1 cellular context compared by ENCODE assay signal in the genomic region with DNA sequence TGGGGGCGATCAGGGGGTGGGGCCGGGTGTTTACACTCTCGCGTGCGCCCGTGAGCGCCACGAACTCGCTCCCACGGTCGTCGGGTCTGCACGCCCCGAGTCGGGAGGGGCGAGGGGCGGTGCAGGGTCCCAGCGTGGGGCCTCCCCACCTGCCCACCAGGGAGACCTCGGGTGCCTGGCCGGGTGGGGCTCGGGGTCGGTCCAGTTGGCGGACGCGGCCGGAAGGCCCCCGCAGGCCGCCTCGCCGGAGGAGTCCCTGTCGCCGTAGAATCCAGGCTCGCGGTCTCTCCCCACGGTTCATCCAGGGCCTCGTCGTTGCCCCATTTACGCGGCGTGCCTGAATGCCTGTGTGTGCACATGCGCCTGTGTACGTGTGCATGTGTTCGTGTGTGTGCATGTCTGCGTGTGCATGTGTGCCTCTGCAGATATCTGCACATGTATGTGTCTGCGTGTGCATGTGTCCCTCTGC.
TF ChIP-seq lines count a peak whose summit lies in the region.

No MANE protein-coding gene starts in this region.

TF ChIP-seq in HepG2, 621 proteins besides CTCF, POLR2A, EP300 and RAD21 (continued from another document and continues in another):
- TF ChIP-seq IRF1 (CRISPR knock-in tag; IDR thresholded peaks at IDR 0.05; ENCODE audit: low read depth) (no peak), ZNF468 (CRISPR knock-in tag; IDR thresholded peaks at IDR 0.05) (peak; percentile 80; the same call in 1 of the 2 replicates), JUND (CRISPR knock-in tag; IDR thresholded peaks at IDR 0.05) (peak; percentile 52; the same call in 1 of the 2 replicates), DMAP1 (CRISPR knock-in tag; IDR thresholded peaks at IDR 0.05) (peak; percentile 21; the same call in 1 of the 2 replicates), EED (CRISPR knock-in tag; IDR thresholded peaks at IDR 0.05) (peak; percentile 87; the same call in 1 of the 2 replicates), ZNF768 (CRISPR knock-in tag; IDR thresholded peaks at IDR 0.05) (peak; percentile 48; the same call in 1 of the 2 replicates), CBX5 (CRISPR knock-in tag; IDR thresholded peaks at IDR 0.05; ENCODE audit: borderline replicate concordance) (no peak), AKNA (CRISPR knock-in tag; IDR thresholded peaks at IDR 0.05; ENCODE audit: borderline replicate concordance) (no peak), TAF1 (CRISPR knock-in tag; IDR thresholded peaks at IDR 0.05) (peak; percentile 32; the same call in 1 of the 2 replicates), NCOR1 (IDR thresholded peaks at IDR 0.05; ENCODE audit: borderline replicate concordance, low read length) (no peak), KDM5B (CRISPR knock-in tag; IDR thresholded peaks at IDR 0.05; ENCODE audit: borderline replicate concordance) (peak; percentile 72; the same call in 1 of the 2 replicates), ZNF589 (CRISPR knock-in tag; conservative IDR thresholded peaks at IDR 0.05) (0 out of 2 replicates have a peak, but pooled peaks have one; percentile 45), REL (CRISPR knock-in tag; conservative IDR thresholded peaks at IDR 0.05) (no peak), KDM4B (CRISPR knock-in tag; IDR thresholded peaks at IDR 0.05) (no peak), CBFB (CRISPR knock-in tag; IDR thresholded peaks at IDR 0.05) (peak; percentile 48; the same call in 1 of the 2 replicates), NRL (CRISPR knock-in tag; IDR thresholded peaks at IDR 0.05; ENCODE audit: borderline replicate concordance) (peak; percentile 62; the same call in 1 of the 2 replicates), ZNF567 (CRISPR knock-in tag; IDR thresholded peaks at IDR 0.05; ENCODE audit: borderline replicate concordance) (0 out of 2 replicates have a peak, but pooled peaks have one; percentile 25), RBFOX2 (IDR thresholded peaks at IDR 0.05; ENCODE audit: low read depth, low read length) (peak; percentile 72), ZNF225 (CRISPR knock-in tag; IDR thresholded peaks at IDR 0.05) (0 out of 2 replicates have a peak, but pooled peaks have one; percentile 48), FOXK1 (CRISPR knock-in tag; IDR thresholded peaks at IDR 0.05; ENCODE audit: borderline replicate concordance, low read depth) (peak; percentile 66; the same call in 1 of the 2 replicates), ZNF788 (CRISPR knock-in tag; IDR thresholded peaks at IDR 0.05; ENCODE audit: borderline replicate concordance) (0 out of 2 replicates have a peak, but pooled peaks have one; percentile 40), ZNF891 (CRISPR knock-in tag; IDR thresholded peaks at IDR 0.05) (peak; percentile 85), SIN3A (IDR thresholded peaks at IDR 0.05; ENCODE audit: borderline replicate concordance, low read depth, low read length) (peak; percentile 32; the same call in 1 of the 2 replicates), ZNF354B (CRISPR knock-in tag; IDR thresholded peaks at IDR 0.05) (no peak), MYPOP (CRISPR knock-in tag; IDR thresholded peaks at IDR 0.05) (0 out of 2 replicates have a peak, but pooled peaks have one; percentile 18), FOXA1 (IDR thresholded peaks at IDR 0.05) (no peak), FOXA1 (CRISPR knock-in tag; IDR thresholded peaks at IDR 0.05) (peak; percentile 73; the same call in 1 of the 2 replicates), ZNF546 (CRISPR knock-in tag; conservative IDR thresholded peaks at IDR 0.05) (no peak), ZFX (CRISPR knock-in tag; IDR thresholded peaks at IDR 0.05; ENCODE audit: low read depth) (peak; percentile 81), ZNF703 (CRISPR knock-in tag; IDR thresholded peaks at IDR 0.05; ENCODE audit: borderline replicate concordance) (no peak), TRAFD1 (CRISPR knock-in tag; IDR thresholded peaks at IDR 0.05; ENCODE audit: borderline replicate concordance) (no peak), GABPB1 (CRISPR knock-in tag; IDR thresholded peaks at IDR 0.05) (peak; percentile 69; the same call in 1 of the 2 replicates)
- TF ChIP-seq, protein P1, sequence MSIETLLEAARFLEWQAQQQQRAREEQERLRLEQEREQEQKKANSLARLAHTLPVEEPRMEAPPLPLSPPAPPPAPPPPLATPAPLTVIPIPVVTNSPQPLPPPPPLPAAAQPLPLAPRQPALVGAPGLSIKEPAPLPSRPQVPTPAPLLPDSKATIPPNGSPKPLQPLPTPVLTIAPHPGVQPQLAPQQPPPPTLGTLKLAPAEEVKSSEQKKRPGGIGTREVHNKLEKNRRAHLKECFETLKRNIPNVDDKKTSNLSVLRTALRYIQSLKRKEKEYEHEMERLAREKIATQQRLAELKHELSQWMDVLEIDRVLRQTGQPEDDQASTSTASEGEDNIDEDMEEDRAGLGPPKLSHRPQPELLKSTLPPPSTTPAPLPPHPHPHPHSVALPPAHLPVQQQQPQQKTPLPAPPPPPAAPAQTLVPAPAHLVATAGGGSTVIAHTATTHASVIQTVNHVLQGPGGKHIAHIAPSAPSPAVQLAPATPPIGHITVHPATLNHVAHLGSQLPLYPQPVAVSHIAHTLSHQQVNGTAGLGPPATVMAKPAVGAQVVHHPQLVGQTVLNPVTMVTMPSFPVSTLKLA (IDR thresholded peaks at IDR 0.05) = peak; percentile 90
- TF ChIP-seq, protein P2, sequence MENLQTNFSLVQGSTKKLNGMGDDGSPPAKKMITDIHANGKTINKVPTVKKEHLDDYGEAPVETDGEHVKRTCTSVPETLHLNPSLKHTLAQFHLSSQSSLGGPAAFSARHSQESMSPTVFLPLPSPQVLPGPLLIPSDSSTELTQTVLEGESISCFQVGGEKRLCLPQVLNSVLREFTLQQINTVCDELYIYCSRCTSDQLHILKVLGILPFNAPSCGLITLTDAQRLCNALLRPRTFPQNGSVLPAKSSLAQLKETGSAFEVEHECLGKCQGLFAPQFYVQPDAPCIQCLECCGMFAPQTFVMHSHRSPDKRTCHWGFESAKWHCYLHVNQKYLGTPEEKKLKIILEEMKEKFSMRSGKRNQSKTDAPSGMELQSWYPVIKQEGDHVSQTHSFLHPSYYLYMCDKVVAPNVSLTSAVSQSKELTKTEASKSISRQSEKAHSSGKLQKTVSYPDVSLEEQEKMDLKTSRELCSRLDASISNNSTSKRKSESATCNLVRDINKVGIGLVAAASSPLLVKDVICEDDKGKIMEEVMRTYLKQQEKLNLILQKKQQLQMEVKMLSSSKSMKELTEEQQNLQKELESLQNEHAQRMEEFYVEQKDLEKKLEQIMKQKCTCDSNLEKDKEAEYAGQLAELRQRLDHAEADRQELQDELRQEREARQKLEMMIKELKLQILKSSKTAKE (CRISPR knock-in tag; IDR thresholded peaks at IDR 0.05; ENCODE audit: borderline replicate concordance) = no peak
- TF ChIP-seq, protein P3, sequence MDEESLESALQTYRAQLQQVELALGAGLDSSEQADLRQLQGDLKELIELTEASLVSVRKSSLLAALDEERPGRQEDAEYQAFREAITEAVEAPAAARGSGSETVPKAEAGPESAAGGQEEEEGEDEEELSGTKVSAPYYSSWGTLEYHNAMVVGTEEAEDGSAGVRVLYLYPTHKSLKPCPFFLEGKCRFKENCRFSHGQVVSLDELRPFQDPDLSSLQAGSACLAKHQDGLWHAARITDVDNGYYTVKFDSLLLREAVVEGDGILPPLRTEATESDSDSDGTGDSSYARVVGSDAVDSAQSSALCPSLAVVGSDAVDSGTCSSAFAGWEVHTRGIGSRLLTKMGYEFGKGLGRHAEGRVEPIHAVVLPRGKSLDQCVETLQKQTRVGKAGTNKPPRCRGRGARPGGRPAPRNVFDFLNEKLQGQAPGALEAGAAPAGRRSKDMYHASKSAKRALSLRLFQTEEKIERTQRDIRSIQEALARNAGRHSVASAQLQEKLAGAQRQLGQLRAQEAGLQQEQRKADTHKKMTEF (CRISPR knock-in tag; IDR thresholded peaks at IDR 0.05) = 0 out of 2 replicates have a peak, but pooled peaks have one; percentile 37
- TF ChIP-seq, protein P4, sequence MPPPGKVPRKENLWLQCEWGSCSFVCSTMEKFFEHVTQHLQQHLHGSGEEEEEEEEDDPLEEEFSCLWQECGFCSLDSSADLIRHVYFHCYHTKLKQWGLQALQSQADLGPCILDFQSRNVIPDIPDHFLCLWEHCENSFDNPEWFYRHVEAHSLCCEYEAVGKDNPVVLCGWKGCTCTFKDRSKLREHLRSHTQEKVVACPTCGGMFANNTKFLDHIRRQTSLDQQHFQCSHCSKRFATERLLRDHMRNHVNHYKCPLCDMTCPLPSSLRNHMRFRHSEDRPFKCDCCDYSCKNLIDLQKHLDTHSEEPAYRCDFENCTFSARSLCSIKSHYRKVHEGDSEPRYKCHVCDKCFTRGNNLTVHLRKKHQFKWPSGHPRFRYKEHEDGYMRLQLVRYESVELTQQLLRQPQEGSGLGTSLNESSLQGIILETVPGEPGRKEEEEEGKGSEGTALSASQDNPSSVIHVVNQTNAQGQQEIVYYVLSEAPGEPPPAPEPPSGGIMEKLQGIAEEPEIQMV (CRISPR knock-in tag; IDR thresholded peaks at IDR 0.05; ENCODE audit: low read depth) = peak; percentile 65; the same call in 1 of the 2 replicates
- TF ChIP-seq, protein P5, sequence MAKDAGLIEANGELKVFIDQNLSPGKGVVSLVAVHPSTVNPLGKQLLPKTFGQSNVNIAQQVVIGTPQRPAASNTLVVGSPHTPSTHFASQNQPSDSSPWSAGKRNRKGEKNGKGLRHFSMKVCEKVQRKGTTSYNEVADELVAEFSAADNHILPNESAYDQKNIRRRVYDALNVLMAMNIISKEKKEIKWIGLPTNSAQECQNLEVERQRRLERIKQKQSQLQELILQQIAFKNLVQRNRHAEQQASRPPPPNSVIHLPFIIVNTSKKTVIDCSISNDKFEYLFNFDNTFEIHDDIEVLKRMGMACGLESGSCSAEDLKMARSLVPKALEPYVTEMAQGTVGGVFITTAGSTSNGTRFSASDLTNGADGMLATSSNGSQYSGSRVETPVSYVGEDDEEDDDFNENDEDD (CRISPR knock-in tag; IDR thresholded peaks at IDR 0.05; ENCODE audit: borderline replicate concordance) = 0 out of 2 replicates have a peak, but pooled peaks have one; percentile 5
- TF ChIP-seq, protein P6, sequence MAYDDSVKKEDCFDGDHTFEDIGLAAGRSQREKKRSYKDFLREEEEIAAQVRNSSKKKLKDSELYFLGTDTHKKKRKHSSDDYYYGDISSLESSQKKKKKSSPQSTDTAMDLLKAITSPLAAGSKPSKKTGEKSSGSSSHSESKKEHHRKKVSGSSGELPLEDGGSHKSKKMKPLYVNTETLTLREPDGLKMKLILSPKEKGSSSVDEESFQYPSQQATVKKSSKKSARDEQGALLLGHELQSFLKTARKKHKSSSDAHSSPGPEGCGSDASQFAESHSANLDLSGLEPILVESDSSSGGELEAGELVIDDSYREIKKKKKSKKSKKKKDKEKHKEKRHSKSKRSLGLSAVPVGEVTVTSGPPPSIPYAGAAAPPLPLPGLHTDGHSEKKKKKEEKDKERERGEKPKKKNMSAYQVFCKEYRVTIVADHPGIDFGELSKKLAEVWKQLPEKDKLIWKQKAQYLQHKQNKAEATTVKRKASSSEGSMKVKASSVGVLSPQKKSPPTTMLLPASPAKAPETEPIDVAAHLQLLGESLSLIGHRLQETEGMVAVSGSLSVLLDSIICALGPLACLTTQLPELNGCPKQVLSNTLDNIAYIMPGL (CRISPR knock-in tag; IDR thresholded peaks at IDR 0.05; ENCODE audit: borderline replicate concordance in 1 of 2, low read depth in 1 of 2) = peak in 1 of 2 experiments; percentile 37; a peak in 1 of 4 replicates
